In the genomic region with DNA sequence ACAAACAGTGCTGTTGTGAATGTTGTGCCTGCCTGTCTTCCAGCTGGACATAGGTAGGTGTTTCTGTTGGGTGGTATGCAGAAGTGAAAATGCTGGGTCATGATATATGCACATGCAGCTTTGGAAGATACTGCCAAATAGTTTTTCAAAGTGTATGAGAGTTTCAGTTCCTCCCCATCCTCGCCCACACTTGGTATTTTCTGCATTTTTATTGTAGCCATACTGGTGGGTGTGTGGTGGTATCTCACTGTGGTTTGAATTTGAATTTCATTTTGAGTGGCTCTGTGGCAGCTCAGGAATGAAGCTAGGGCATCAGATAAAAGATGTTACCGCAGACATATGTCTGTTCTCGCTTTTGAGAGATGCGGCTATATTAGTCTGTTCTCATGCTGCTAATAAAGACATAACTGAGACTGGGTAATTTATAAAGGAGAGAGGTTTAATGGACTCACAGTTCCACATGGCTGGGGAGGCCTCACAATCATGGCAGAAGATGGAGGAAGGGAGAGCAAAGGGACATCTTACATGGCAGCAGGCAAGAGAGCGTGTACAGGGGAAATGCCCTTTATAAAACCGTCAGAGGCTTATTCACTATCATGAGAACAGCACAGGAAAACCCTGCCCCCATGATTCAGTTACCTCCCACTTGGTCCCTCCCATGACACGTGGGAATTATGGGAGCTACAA, we compare ENCODE assay signal across 9 cellular contexts.
DNase-seq lines count a peak whose midpoint lies in the region; ATAC-seq and TF ChIP-seq lines count a peak whose summit lies in the region.
"Had no signal": no experiment of that assay in that cellular context is flagged by ENCODE, and none has a peak within 500 bp of the region (broad histone marks: within the 10 kb centered on the region; RNA-seq: fewer than 3 reads in every experiment).

No MANE protein-coding gene starts in this region.

- H3K36me3 Mint-ChIP-seq in activated naive CD8-positive, alpha-beta T cell treated with anti-CD3 and anti-CD28 coated beads, Interleukin-2, amount 10 ng/mL, durations not matched to agents 7 days and 5 days, result peaks cover 9% of the 10 kb centered on the region
- H3K36me3 Mint-ChIP-seq in chondrocyte (ENCODE audit: low read depth), result peaks cover 4% of the 10 kb centered on the region

- H3K9me3 Mint-ChIP-seq in activated naive CD8-positive, alpha-beta T cell treated with anti-CD3 and anti-CD28 coated beads, Interleukin-2, amount 10 ng/mL, durations not matched to agents 7 days and 5 days, result peaks cover 11% of the 10 kb centered on the region
- no peaks in the 10 kb centered on the region for H3K9me3 Mint-ChIP-seq in chondrocyte (ENCODE audit: low read depth)

- POLR2A ChIA-PET in activated naive CD8-positive, alpha-beta T cell treated with anti-CD3 and anti-CD28 coated beads, Interleukin-2, amount 10 ng/mL, durations not matched to agents 7 days and 5 days (lab: Charles Lee), result interaction anchor here (0.5 kb wide), 1 partner anchor 135 kb away, joined by 4 read pairs; no protein-coding TSS in a partner anchor

- DNase-seq in activated naive CD8-positive, alpha-beta T cell treated with anti-CD3 and anti-CD28 coated beads, Interleukin-2, amount 10 ng/mL, durations not matched to agents 7 days and 5 days, result no peak
- DNase-seq in mucosa of gallbladder (ENCODE audit: low spot score) (no peak), amniotic stem cell (lab: John Stamatoyannopoulos, UW) (no peak), DMS153 (lab: John Stamatoyannopoulos, UW) (no peak), chondrocyte (ENCODE audit: low spot score) (no peak)
- DNase-seq: NCI-H510A treated with DMSO at 0.1 percent for 48 hours had no signal

- H3K27ac Mint-ChIP-seq in activated naive CD8-positive, alpha-beta T cell treated with anti-CD3 and anti-CD28 coated beads, Interleukin-2, amount 10 ng/mL, durations not matched to agents 7 days and 5 days, result peak overlapping the region; percentile 68
- no peak overlapping the region for H3K27ac Mint-ChIP-seq in chondrocyte (ENCODE audit: unreplicated experiment)

- peaks cover 14% of the 10 kb centered on the region for H3K27me3 Mint-ChIP-seq in activated naive CD8-positive, alpha-beta T cell treated with anti-CD3 and anti-CD28 coated beads, Interleukin-2, amount 10 ng/mL, durations not matched to agents 7 days and 5 days
- no peaks in the 10 kb centered on the region for H3K27me3 Mint-ChIP-seq in chondrocyte (ENCODE audit: low read depth)

- peak overlapping the region; percentile 15 for H3K4me3 Mint-ChIP-seq in activated naive CD8-positive, alpha-beta T cell treated with anti-CD3 and anti-CD28 coated beads, Interleukin-2, amount 10 ng/mL, durations not matched to agents 7 days and 5 days
- no peak overlapping the region for H3K4me3 Mint-ChIP-seq in chondrocyte (ENCODE audit: unreplicated experiment)

- no peak for TF ChIP-seq CTCF in chondrocyte (IDR thresholded peaks at IDR 0.05)

- ATAC-seq in GM18517 (IDR thresholded peaks at IDR 0.05; ENCODE audit: unreplicated experiment) (peak; percentile 58), GM21367 (IDR thresholded peaks at IDR 0.05; ENCODE audit: unreplicated experiment) (peak; percentile 63), HG03378 (IDR thresholded peaks at IDR 0.05; ENCODE audit: unreplicated experiment) (peak; percentile 73)
- no peak for ATAC-seq in activated naive CD8-positive, alpha-beta T cell treated with anti-CD3 and anti-CD28 coated beads, Interleukin-2, amount 10 ng/mL, durations not matched to agents 7 days and 5 days (ENCODE audit: low read depth)

- peaks cover 25% of the 10 kb centered on the region for H3K4me1 Mint-ChIP-seq in activated naive CD8-positive, alpha-beta T cell treated with anti-CD3 and anti-CD28 coated beads, Interleukin-2, amount 10 ng/mL, durations not matched to agents 7 days and 5 days
- peaks cover 15% of the 10 kb centered on the region for H3K4me1 Mint-ChIP-seq in chondrocyte (ENCODE audit: low read depth)
